In the genomic region with DNA sequence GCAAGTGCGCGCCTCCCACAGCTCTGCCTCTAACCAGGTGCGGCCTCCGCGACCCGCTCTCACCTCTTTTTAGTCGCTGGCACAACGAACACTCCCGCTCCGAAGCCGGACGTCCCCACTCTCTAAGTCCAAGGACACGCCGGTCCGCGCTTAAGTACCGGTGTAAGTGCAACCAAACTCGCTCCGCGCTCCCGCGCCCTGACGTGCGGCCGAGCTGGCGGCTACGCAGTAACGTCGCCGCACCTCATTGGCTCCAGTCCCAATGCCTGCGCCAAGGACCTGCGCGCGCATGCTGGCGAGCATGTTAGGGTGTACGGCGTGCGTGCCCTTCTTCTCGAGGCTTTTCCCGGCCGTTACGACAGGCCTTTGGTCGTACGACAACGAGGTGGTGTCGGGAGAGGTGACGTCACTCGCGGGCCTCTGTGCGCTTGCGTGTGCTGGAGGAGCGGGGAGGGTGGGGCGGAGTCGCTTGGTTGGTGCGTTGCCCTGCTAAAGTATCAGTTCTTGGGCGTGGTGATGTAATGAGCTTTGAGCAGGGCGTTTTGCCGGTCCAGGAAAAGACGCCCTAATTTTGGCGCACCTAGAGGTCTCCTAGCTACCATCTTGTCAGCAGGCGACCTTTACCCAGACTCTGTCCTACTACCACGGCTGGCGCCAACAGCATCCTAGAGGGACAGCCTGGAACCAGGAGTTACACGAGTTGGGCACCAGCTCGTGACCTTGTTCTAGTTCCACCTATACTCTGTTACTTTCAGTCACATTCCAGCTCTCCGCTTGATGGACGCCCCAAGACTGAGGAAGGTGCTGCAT, we compare ENCODE assay signal across 8 cellular contexts. TPM values are rescaled to one million over a fixed set of nuclear protein-coding genes. Genes with fewer than 3 reads are reported as not detected.
A peak's percentile ranks its signal among the peaks of the same experiment; 100 is the strongest.
DNase-seq lines count a peak whose midpoint lies in the region; ATAC-seq and TF ChIP-seq lines count a peak whose summit lies in the region.

Gene CYCS (minus strand): TSS at position 124 of the 810 bp plus-strand sequence. CDS start 1,141 bp downstream, outside the sequence.

- H3K9me3 ChIP-seq in H9 (ENCODE audit: control insufficient read depth, low read depth, low read length) (no peaks in the 10 kb centered on the region), MG63 (no peaks in the 10 kb centered on the region)

- no peaks in the 10 kb centered on the region for H3K4me1 ChIP-seq in H9 (ENCODE audit: insufficient read depth, low read length)

- H3K27ac Mint-ChIP-seq in H9, result peak within 1 kb of the TSS; percentile 98 to 100 (median 100)
- H3K27ac Mint-ChIP-seq in natural killer cell treated with Interleukin-12 subunit alpha and Interleukin-12 subunit beta and Interleukin-15 and Interleukin-18, amount 100 ng/mL, for 72 hours, result peak within 1 kb of the TSS; percentile 91 to 98

- H3K4me2 ChIP-seq in H9 (ENCODE audit: insufficient read depth, insufficient read length, low read length), result peak within 1 kb of the TSS; percentile 78

- peaks cover 9% of the 10 kb centered on the region for H3K27me3 Mint-ChIP-seq in H9 (ENCODE audit: low read depth)
- H3K27me3 Mint-ChIP-seq in natural killer cell treated with Interleukin-12 subunit alpha and Interleukin-12 subunit beta and Interleukin-15 and Interleukin-18, amount 100 ng/mL, for 72 hours, result no peaks in the 10 kb centered on the region

- H3K23me2 ChIP-seq in H9 (ENCODE audit: insufficient read length, low read depth, low read length, poor library complexity, severe bottlenecking), result no peaks in the 10 kb centered on the region

- H2AK5ac ChIP-seq in H9 (ENCODE audit: insufficient read length, low read length), result no peak within 1 kb of the TSS

- H3K27ac ChIP-seq in H9 (ENCODE audit: insufficient read length, low read depth, low read length), result peak within 1 kb of the TSS; percentile 42

- H2AFZ ChIP-seq in H9 (ENCODE audit: low read length), result no peak within 1 kb of the TSS

- H4K8ac ChIP-seq in H9 (replicated peaks; ENCODE audit: insufficient read length, low read depth, low read length), result no peak within 1 kb of the TSS

- H3K18ac ChIP-seq in H9 (ENCODE audit: insufficient read length, low read depth, low read length), result peak within 1 kb of the TSS; percentile 65

- no peaks in the 10 kb centered on the region for H4K20me1 ChIP-seq in H9 (ENCODE audit: control insufficient read depth, insufficient read depth, insufficient read length)

- peak; percentile 97 for ATAC-seq in natural killer cell treated with Interleukin-12 subunit alpha and Interleukin-12 subunit beta and Interleukin-15 and Interleukin-18, amount 100 ng/mL, for 72 hours
- ATAC-seq in stimulated activated naive CD8-positive, alpha-beta T cell treated with anti-CD3 and anti-CD28 coated beads, Interleukin-15, Interleukin-2, amounts not matched to agents 100 U/mL and 50 U/mL, for 24 hours, result peak; percentile 97

- H3T11ph ChIP-seq in H9 (ENCODE audit: low read length), result no peak within 1 kb of the TSS

- peak within 1 kb of the TSS; percentile 100 for H3K4me3 Mint-ChIP-seq in H9
- peak within 1 kb of the TSS; percentile 93 for H3K4me3 Mint-ChIP-seq in natural killer cell treated with Interleukin-12 subunit alpha and Interleukin-12 subunit beta and Interleukin-15 and Interleukin-18, amount 100 ng/mL, for 72 hours

- H2BK120ac ChIP-seq in H9 (ENCODE audit: low read depth, low read length, poor library complexity, severe bottlenecking), result no peak within 1 kb of the TSS

- peaks cover 10% of the 10 kb centered on the region for H3K79me2 ChIP-seq in H9 (ENCODE audit: insufficient read depth, low read length)

- no peak within 1 kb of the TSS for H3K56ac ChIP-seq in H9 (ENCODE audit: insufficient read length, low read depth, low read length)

- no peak within 1 kb of the TSS for H2BK15ac ChIP-seq in H9 (ENCODE audit: low read depth, low read length)

- H3K79me1 ChIP-seq in H9 (ENCODE audit: insufficient read depth, low read depth, low read length, poor library complexity, severe bottlenecking), result no peaks in the 10 kb centered on the region

- peak within 1 kb of the TSS; percentile 96 for H3K9ac ChIP-seq in H9 (ENCODE audit: extremely low read depth, insufficient read length, low read length)

- TF ChIP-seq CTCF in H9 (conservative IDR thresholded peaks at IDR 0.05) (no peak), fibroblast of pulmonary artery (IDR thresholded peaks at IDR 0.05; ENCODE audit: low read length, missing control alignments) (no peak)

- peak within 1 kb of the TSS; percentile 4 for H2BK5ac ChIP-seq in H9 (ENCODE audit: insufficient read length, low read length)

- peaks cover 37 to 44% (median 43%) of the 10 kb centered on the region in 3 experiments for H3K36me3 Mint-ChIP-seq in H9 (ENCODE audit: insufficient read depth in 1 of 3, low read depth in 3 of 3)
- H3K36me3 Mint-ChIP-seq in natural killer cell treated with Interleukin-12 subunit alpha and Interleukin-12 subunit beta and Interleukin-15 and Interleukin-18, amount 100 ng/mL, for 72 hours, result peaks cover 30% of the 10 kb centered on the region

- H4K5ac ChIP-seq in H9 (ENCODE audit: insufficient read length, low read depth, low read length), result no peak within 1 kb of the TSS

- H3K4me3 ChIP-seq in MG63, result peak within 1 kb of the TSS; percentile 91
- H3K4me3 ChIP-seq in fibroblast of pulmonary artery (replicated peaks; ENCODE audit: low read depth, low read length), result peak within 1 kb of the TSS; percentile 98

- no peak within 1 kb of the TSS for H2BK20ac ChIP-seq in H9 (ENCODE audit: low read depth, low read length, poor library complexity, severe bottlenecking)

- H3K27me3 ChIP-seq in H9 (ENCODE audit: insufficient read depth, low read length) (no peaks in the 10 kb centered on the region), MG63 (no peaks in the 10 kb centered on the region)

- no peak within 1 kb of the TSS for H3K4ac ChIP-seq in H9 (ENCODE audit: low read depth, low read length)

- no peak within 1 kb of the TSS for H4K91ac ChIP-seq in H9 (ENCODE audit: insufficient read length, low read depth, low read length)

- DNase-seq in ELR (ENCODE audit: low read depth) (peak; percentile 100), H9 (peak; percentile 100), MG63 (peak; percentile 99), SHP77 treated with DMSO at 0.1 percent for 48 hours (lab: John Stamatoyannopoulos, UW) (peak; percentile 99), fibroblast of pulmonary artery (ENCODE audit: low read depth) (peak; percentile 100)
- DNase-seq in activated effector memory CD4-positive, alpha-beta T cell treated with anti-CD3 and anti-CD28 coated beads, Interleukin-2, amount 50 U/mL, for 16 hours, result peak; percentile 100
- peak; percentile 100 for DNase-seq in natural killer cell treated with Interleukin-12 subunit alpha and Interleukin-12 subunit beta and Interleukin-15 and Interleukin-18, amount 100 ng/mL, for 72 hours (ENCODE audit: low spot score)
- DNase-seq in stimulated activated naive CD8-positive, alpha-beta T cell treated with anti-CD3 and anti-CD28 coated beads, Interleukin-15, Interleukin-2, amounts not matched to agents 100 U/mL and 50 U/mL, for 24 hours, result peak; percentile 99

- H2BK12ac ChIP-seq in H9 (ENCODE audit: insufficient read length, low read depth, low read length), result no peak within 1 kb of the TSS

- no CpG with 5 or more reads among the region's 67 CpGs for WGBS in H9 (ENCODE audit: extremely low coverage, insufficient read length, low lambda C conversion rate)

- H3K14ac ChIP-seq in H9 (ENCODE audit: insufficient read depth, low read length), result peak within 1 kb of the TSS; percentile 74

- H3K36me3 ChIP-seq in MG63, result peaks cover 38% of the 10 kb centered on the region

- no peaks in the 10 kb centered on the region; a peak in 2 of 5 replicates for H3K9me3 Mint-ChIP-seq in H9
- H3K9me3 Mint-ChIP-seq in natural killer cell treated with Interleukin-12 subunit alpha and Interleukin-12 subunit beta and Interleukin-15 and Interleukin-18, amount 100 ng/mL, for 72 hours, result no peaks in the 10 kb centered on the region

- peaks cover 8 to 9% of the 10 kb centered on the region in 2 experiments; a peak in 3 of 4 replicates for H3K4me1 Mint-ChIP-seq in H9
- H3K4me1 Mint-ChIP-seq in natural killer cell treated with Interleukin-12 subunit alpha and Interleukin-12 subunit beta and Interleukin-15 and Interleukin-18, amount 100 ng/mL, for 72 hours (ENCODE audit: low read depth in 2 of 2), result peaks cover 21 to 32% of the 10 kb centered on the region in 2 donors

- no peak within 1 kb of the TSS for H3K23ac ChIP-seq in H9 (ENCODE audit: insufficient read length, low read depth, low read length)

RNA-seq across cellular contexts. Expression of gene CYCS, which starts in this region (rescaled TPM):
- 205 and 209 TPM in 2 replicates for total RNA-seq in H9 (2021)
- total RNA-seq in MG63 (2014; rRNA removed; shearing (Covaris generic); ENCODE audit: low replicate concordance), result 56.2 and 67.8 TPM in 2 replicates
- 100 to 1,000 TPM; 191 to 253 TPM for total RNA-seq in natural killer cell treated with Interleukin-12 subunit alpha and Interleukin-12 subunit beta and Interleukin-15 and Interleukin-18, amount 100 ng/mL, for 72 hours

Comparison
In these comparisons a context has a peak if more than half of its experiments do, and no peak if none do; other contexts are left out.
1. Peak in every context shown above with its lines: DNase-seq, ATAC-seq, H3K4me3 ChIP-seq and H3K27ac ChIP-seq.